Comparison of ENCODE assay signal across 14 cellular contexts in genomic region chr4:156963419-156963818, GRCh38.
"Had no signal": no experiment of that assay in that cellular context is flagged by ENCODE, and none has a peak within 500 bp of the region (broad histone marks: within the 10 kb centered on the region; RNA-seq: fewer than 3 reads in every experiment).

No MANE protein-coding gene starts in this region.

- H3K27ac Mint-ChIP-seq: activated T-cell treated with anti-CD3 and anti-CD28 coated beads, Interleukin-2, amount 50 U/mL, for 24 hours; immature natural killer cell; natural killer cell; stimulated activated naive CD8-positive, alpha-beta T cell treated with anti-CD3 and anti-CD28 coated beads, Interleukin-15, amount 100 ng/mL, for 72 hours; T-helper 2 cell treated with Interferon-gamma antibody and Interleukin-4, amounts not matched to agents 5 μg/mL and 100 μg/mL, for 36 hours had no signal

- H3K36me3 Mint-ChIP-seq: immature natural killer cell, natural killer cell had no signal

- H3K27me3 ChIP-seq: cardiac muscle cell, colonic mucosa had no signal

- H3K9me3 Mint-ChIP-seq: stimulated activated naive CD8-positive, alpha-beta T cell treated with anti-CD3 and anti-CD28 coated beads, Interleukin-15, amount 100 ng/mL, for 72 hours; T-helper 2 cell treated with Interferon-gamma antibody and Interleukin-4, amounts not matched to agents 5 μg/mL and 100 μg/mL, for 36 hours had no signal

- DNase-seq: activated gamma-delta T cell treated with Interleukin-2 at 50 U/mL for 16 hours; activated T-cell treated with anti-CD3 and anti-CD28 coated beads, Interleukin-2, amount 50 U/mL, for 24 hours; colonic mucosa; effector CD8-positive, alpha-beta T cell; glutamatergic neuron; immature natural killer cell; left cardiac atrium; natural killer cell; occipital lobe; stimulated activated CD4-positive, alpha-beta T cell treated with anti-CD3 and anti-CD28 coated beads, Interleukin-4, amount 100 ng/mL, for 4 hours; stimulated activated naive CD8-positive, alpha-beta T cell treated with anti-CD3 and anti-CD28 coated beads, Interleukin-15, amount 100 ng/mL, for 72 hours; SW 1271 had no signal

- H3K4me3 ChIP-seq: cardiac muscle cell, colonic mucosa had no signal

- H3K4me1 Mint-ChIP-seq: natural killer cell; stimulated activated naive CD8-positive, alpha-beta T cell treated with anti-CD3 and anti-CD28 coated beads, Interleukin-15, amount 100 ng/mL, for 72 hours had no signal

- H3K9me3 ChIP-seq: colonic mucosa had no signal

- H3K36me3 ChIP-seq: cardiac muscle cell, colonic mucosa had no signal

- H3K4me3 Mint-ChIP-seq: activated T-cell treated with anti-CD3 and anti-CD28 coated beads, Interleukin-2, amount 50 U/mL, for 24 hours; immature natural killer cell; natural killer cell; stimulated activated naive CD8-positive, alpha-beta T cell treated with anti-CD3 and anti-CD28 coated beads, Interleukin-15, amount 100 ng/mL, for 72 hours; T-helper 2 cell treated with Interferon-gamma antibody and Interleukin-4, amounts not matched to agents 5 μg/mL and 100 μg/mL, for 36 hours had no signal

- H3K27ac ChIP-seq: cardiac muscle cell, colonic mucosa had no signal
